Comparison of ENCODE assay signal across 16 cellular contexts in genomic region chr1:242242983-242243382, GRCh38.
DNase-seq lines count a peak whose midpoint lies in the region; ATAC-seq and TF ChIP-seq lines count a peak whose summit lies in the region.
"Had no signal": no experiment of that assay in that cellular context is flagged by ENCODE, and none has a peak within 500 bp of the region (broad histone marks: within the 10 kb centered on the region; RNA-seq: fewer than 3 reads in every experiment).

No MANE protein-coding gene starts in this region.

- H3K4me1 ChIP-seq in left lung, result peaks cover 0 to 6% of the 10 kb centered on the region in 2 donors
- no peaks in the 10 kb centered on the region for H3K4me1 ChIP-seq in Karpas-422 (ENCODE audit: low read length)
- H3K4me1 ChIP-seq: Peyer's patch, transverse colon had no signal

- H4K20me1 ChIP-seq in Karpas-422 (ENCODE audit: insufficient read depth, low read depth, low read length), result no peaks in the 10 kb centered on the region

- H3K27me3 ChIP-seq in left lung, result no peaks in the 10 kb centered on the region
- H3K27me3 ChIP-seq in Karpas-422 (ENCODE audit: low read length), result 0 out of 2 replicates have a peak, but pooled peaks cover 2% of the 10 kb centered on the region
- H3K27me3 ChIP-seq: Peyer's patch, transverse colon had no signal

- no peak overlapping the region for H2AFZ ChIP-seq in Karpas-422 (ENCODE audit: low read length)

- intact Hi-C loops in left lung (cut with DNase I), result no loop called here

- H3K9me3 ChIP-seq in left lung (no peaks in the 10 kb centered on the region), Karpas-422 (ENCODE audit: low read length) (no peaks in the 10 kb centered on the region)
- H3K9me3 ChIP-seq: Peyer's patch, transverse colon had no signal

- H3K27ac ChIP-seq in C4-2B (peak overlapping the region; percentile 86), left lung (peak overlapping the region in 1 of 2 donors; percentile 50), Karpas-422 (ENCODE audit: low read length) (no peak overlapping the region)
- H3K27ac ChIP-seq: Peyer's patch, transverse colon had no signal

- no peak overlapping the region for H3K4me3 Mint-ChIP-seq in activated naive CD8-positive, alpha-beta T cell treated with anti-CD3 and anti-CD28 coated beads for 36 hours
- H3K4me3 Mint-ChIP-seq: activated CD4-positive, alpha-beta memory T cell treated with anti-CD3 and anti-CD28 coated beads for 36 hours; activated naive CD4-positive, alpha-beta T cell treated with anti-CD3 and anti-CD28 coated beads, Interleukin-2, amount 10 ng/mL, durations not matched to agents 7 days and 5 days; IgD-negative memory B cell; naive thymus-derived CD8-positive, alpha-beta T cell had no signal

- H3K4me1 Mint-ChIP-seq in activated naive CD8-positive, alpha-beta T cell treated with anti-CD3 and anti-CD28 coated beads for 36 hours, result no peaks in the 10 kb centered on the region
- H3K4me1 Mint-ChIP-seq: activated naive CD4-positive, alpha-beta T cell treated with anti-CD3 and anti-CD28 coated beads, Interleukin-2, amount 10 ng/mL, durations not matched to agents 7 days and 5 days had no signal

- H3K4me3 ChIP-seq in left lung, result no peak overlapping the region
- H3K4me3 ChIP-seq in Karpas-422 (ENCODE audit: low read length), result no peak overlapping the region
- H3K4me3 ChIP-seq: Peyer's patch, skin epidermis, transverse colon had no signal

- no peaks in the 10 kb centered on the region for H3K36me3 Mint-ChIP-seq in activated naive CD8-positive, alpha-beta T cell treated with anti-CD3 and anti-CD28 coated beads for 36 hours
- H3K36me3 Mint-ChIP-seq: activated CD4-positive, alpha-beta memory T cell treated with anti-CD3 and anti-CD28 coated beads for 36 hours; activated naive CD4-positive, alpha-beta T cell treated with anti-CD3 and anti-CD28 coated beads, Interleukin-2, amount 10 ng/mL, durations not matched to agents 7 days and 5 days; IgD-negative memory B cell; naive thymus-derived CD8-positive, alpha-beta T cell had no signal

- no peak overlapping the region for H3K4me2 ChIP-seq in Karpas-422 (ENCODE audit: low read depth, low read length, poor library complexity, severe bottlenecking)

- H3K36me3 ChIP-seq in left lung (no peaks in the 10 kb centered on the region), Karpas-422 (ENCODE audit: insufficient read depth, low read length) (no peaks in the 10 kb centered on the region)
- H3K36me3 ChIP-seq: Peyer's patch, transverse colon had no signal

- DNase-seq in NCI-H2081 (lab: John Stamatoyannopoulos, UW), result peak; percentile 45 to 77
- DNase-seq in left lung, result no peak
- no peak for DNase-seq in kidney tubule cell (ENCODE audit: low spot score)
- no peak for DNase-seq in activated naive CD8-positive, alpha-beta T cell treated with anti-CD3 and anti-CD28 coated beads for 36 hours
- no peak for DNase-seq in Karpas-422
- no peak for DNase-seq in NK-92 (lab: John Stamatoyannopoulos, UW; ENCODE audit: unreplicated experiment)
- DNase-seq: activated CD4-positive, alpha-beta memory T cell treated with anti-CD3 and anti-CD28 coated beads for 36 hours; activated naive CD4-positive, alpha-beta T cell treated with anti-CD3 and anti-CD28 coated beads, Interleukin-2, amount 10 ng/mL, durations not matched to agents 7 days and 5 days; naive thymus-derived CD8-positive, alpha-beta T cell; NCI-H2029; Peyer's patch; transverse colon had no signal

- no peaks in the 10 kb centered on the region for H3K9me2 ChIP-seq in Karpas-422 (replicated peaks; ENCODE audit: insufficient read depth, low read length)

- no peaks in the 10 kb centered on the region for H3K79me2 ChIP-seq in Karpas-422 (ENCODE audit: low read length)

- peak; percentile 3 for ATAC-seq in HG02642 (IDR thresholded peaks at IDR 0.05; ENCODE audit: poor library complexity, unreplicated experiment)
- ATAC-seq in left lung, result peak; percentile 87
- ATAC-seq: naive thymus-derived CD8-positive, alpha-beta T cell had no signal

- H3K27ac Mint-ChIP-seq in activated naive CD8-positive, alpha-beta T cell treated with anti-CD3 and anti-CD28 coated beads for 36 hours, result no peak overlapping the region
- H3K27ac Mint-ChIP-seq: activated CD4-positive, alpha-beta memory T cell treated with anti-CD3 and anti-CD28 coated beads for 36 hours; activated naive CD4-positive, alpha-beta T cell treated with anti-CD3 and anti-CD28 coated beads, Interleukin-2, amount 10 ng/mL, durations not matched to agents 7 days and 5 days; IgD-negative memory B cell had no signal

- H3K9me3 Mint-ChIP-seq in activated naive CD8-positive, alpha-beta T cell treated with anti-CD3 and anti-CD28 coated beads for 36 hours, result no peaks in the 10 kb centered on the region
- H3K9me3 Mint-ChIP-seq: activated CD4-positive, alpha-beta memory T cell treated with anti-CD3 and anti-CD28 coated beads for 36 hours; activated naive CD4-positive, alpha-beta T cell treated with anti-CD3 and anti-CD28 coated beads, Interleukin-2, amount 10 ng/mL, durations not matched to agents 7 days and 5 days had no signal

- H3K27me3 Mint-ChIP-seq in activated naive CD8-positive, alpha-beta T cell treated with anti-CD3 and anti-CD28 coated beads for 36 hours, result no peaks in the 10 kb centered on the region
- H3K27me3 Mint-ChIP-seq: activated CD4-positive, alpha-beta memory T cell treated with anti-CD3 and anti-CD28 coated beads for 36 hours; activated naive CD4-positive, alpha-beta T cell treated with anti-CD3 and anti-CD28 coated beads, Interleukin-2, amount 10 ng/mL, durations not matched to agents 7 days and 5 days; IgD-negative memory B cell had no signal

- no peak overlapping the region for H3K9ac ChIP-seq in Karpas-422 (ENCODE audit: low read length)

- TF ChIP-seq CTCF in C4-2B (conservative IDR thresholded peaks at IDR 0.05) (no peak), left lung (IDR thresholded peaks at IDR 0.05) (no peak)

Comparison
In these comparisons a context has a peak if more than half of its experiments do, and no peak if none do; other contexts are left out.
1. DNase-seq: peak in NCI-H2081 (2 of 2); none in left lung (0 of 2), kidney tubule cell (single experiment), activated naive CD8-positive, alpha-beta T cell treated with anti-CD3 and anti-CD28 coated beads for 36 hours (single experiment), Karpas-422 (single experiment) and NK-92 (single experiment).